In genomic region chr4:19005211-19005610, GRCh38 we compare ENCODE assay signal across 1 cellular context.
TF ChIP-seq lines count a peak whose summit lies in the region.

No MANE protein-coding gene starts in this region.

TF ChIP-seq in WTC11, 78 proteins besides CTCF, POLR2A, EP300 and RAD21 (continued from another document):
- no peak for TF ChIP-seq ZNF512 (CRISPR knock-in tag; IDR thresholded peaks at IDR 0.05; ENCODE audit: borderline replicate concordance)
- TF ChIP-seq CBFB (CRISPR knock-in tag; IDR thresholded peaks at IDR 0.05; ENCODE audit: low read depth): no peak
- TF ChIP-seq ZBTB21 (CRISPR knock-in tag; IDR thresholded peaks at IDR 0.05; ENCODE audit: borderline replicate concordance): no peak
